ENCODE assay signal across 1 cellular context in the genomic region with DNA sequence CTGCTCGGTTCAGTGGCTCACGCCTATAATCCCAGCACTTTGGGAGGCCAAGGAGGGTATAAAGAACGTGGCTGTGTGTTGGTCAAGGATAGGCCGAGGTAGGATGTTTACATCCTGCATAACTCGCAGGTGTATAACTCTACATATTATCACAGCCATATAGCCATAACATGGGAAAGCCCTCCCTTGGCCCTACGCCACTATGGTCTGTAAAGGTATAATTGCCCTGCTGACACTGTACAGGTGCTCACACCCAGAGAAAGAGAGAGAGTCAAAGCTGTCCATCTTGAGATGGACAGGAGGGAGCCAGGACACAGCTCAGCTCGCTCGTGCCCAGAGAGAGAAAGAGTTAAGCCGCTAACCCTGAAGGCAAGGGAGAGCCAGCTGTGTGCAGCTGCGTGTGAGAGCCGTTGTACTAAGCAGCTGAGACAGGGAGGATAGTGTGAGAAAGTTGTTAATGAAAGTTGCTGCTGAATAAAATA.
A peak's percentile ranks its signal among the peaks of the same experiment; 100 is the strongest.
TF ChIP-seq lines count a peak whose summit lies in the region.

No MANE protein-coding gene starts in this region.

TF ChIP-seq in HEK293, 187 proteins besides CTCF, POLR2A, EP300 and RAD21:
- TF ChIP-seq ZBTB20 (tag by site-specific recombination; IDR thresholded peaks at IDR 0.05) (no peak), ZNF654 (tag by site-specific recombination; IDR thresholded peaks at IDR 0.05; ENCODE audit: low read depth) (no peak), ZNF391 (tag by site-specific recombination; IDR thresholded peaks at IDR 0.05; ENCODE audit: borderline replicate concordance, low read depth) (no peak), PRDM1 (tag by site-specific recombination; IDR thresholded peaks at IDR 0.05) (peak; percentile 62), ZBTB8A (tag by site-specific recombination; IDR thresholded peaks at IDR 0.05) (no peak), SCRT2 (tag by site-specific recombination; IDR thresholded peaks at IDR 0.05) (no peak), ZNF626 (tag by site-specific recombination; IDR thresholded peaks at IDR 0.05) (no peak)
- TF ChIP-seq, protein P1, sequence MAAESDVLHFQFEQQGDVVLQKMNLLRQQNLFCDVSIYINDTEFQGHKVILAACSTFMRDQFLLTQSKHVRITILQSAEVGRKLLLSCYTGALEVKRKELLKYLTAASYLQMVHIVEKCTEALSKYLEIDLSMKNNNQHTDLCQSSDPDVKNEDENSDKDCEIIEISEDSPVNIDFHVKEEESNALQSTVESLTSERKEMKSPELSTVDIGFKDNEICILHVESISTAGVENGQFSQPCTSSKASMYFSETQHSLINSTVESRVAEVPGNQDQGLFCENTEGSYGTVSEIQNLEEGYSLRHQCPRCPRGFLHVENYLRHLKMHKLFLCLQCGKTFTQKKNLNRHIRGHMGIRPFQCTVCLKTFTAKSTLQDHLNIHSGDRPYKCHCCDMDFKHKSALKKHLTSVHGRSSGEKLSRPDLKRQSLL (tag by site-specific recombination; IDR thresholded peaks at IDR 0.05) = no peak
TF ChIP-seq in HEK293: peak in this region for 1.
